Comparison of ENCODE assay signal across 8 cellular contexts in genomic region chr1:109425391-109425790, GRCh38. TPM values are rescaled to one million over a fixed set of nuclear protein-coding genes. Genes with fewer than 3 reads are reported as not detected.
DNase-seq lines count a peak whose midpoint lies in the region; ATAC-seq and TF ChIP-seq lines count a peak whose summit lies in the region.

No MANE protein-coding gene starts in this region.

- no peak for DNase-seq in activated naive CD4-positive, alpha-beta T cell treated with anti-CD3 and anti-CD28 coated beads for 36 hours
- DNase-seq in activated naive CD4-positive, alpha-beta T cell treated with Interleukin-2 at 50 U/mL for 16 hours, result no peak
- DNase-seq in SJCRH30, result peak in 1 of 2 experiments; percentile 12
- DNase-seq in epithelial cell of proximal tubule (ENCODE audit: low read depth), result no peak
- no peak for DNase-seq in osteocyte (ENCODE audit: extremely low spot score, unreplicated experiment)
- DNase-seq in left colon, result no peak
- DNase-seq in DMS153 (lab: John Stamatoyannopoulos, UW), result no peak
- no peak for DNase-seq in OCI-M2 (lab: John Stamatoyannopoulos, UW; ENCODE audit: unreplicated experiment)

- no peaks in the 10 kb centered on the region for H3K27me3 Mint-ChIP-seq in activated naive CD4-positive, alpha-beta T cell treated with anti-CD3 and anti-CD28 coated beads for 36 hours (ENCODE audit: low read depth)
- no peaks in the 10 kb centered on the region for H3K27me3 Mint-ChIP-seq in osteocyte (ENCODE audit: unreplicated experiment)

- no peaks in the 10 kb centered on the region for H3K27me3 ChIP-seq in SJCRH30

- H3K4me1 ChIP-seq in SJCRH30, result peaks cover 3% of the 10 kb centered on the region; the same call in 1 of the 2 replicates

- H3K4me1 Mint-ChIP-seq in activated naive CD4-positive, alpha-beta T cell treated with anti-CD3 and anti-CD28 coated beads for 36 hours (ENCODE audit: low read depth), result peaks cover 37% of the 10 kb centered on the region
- H3K4me1 Mint-ChIP-seq in osteocyte (ENCODE audit: unreplicated experiment), result peaks cover 30% of the 10 kb centered on the region

- TF ChIP-seq CTCF in epithelial cell of proximal tubule (conservative IDR thresholded peaks at IDR 0.05; ENCODE audit: low read depth, low read length) (no peak), osteocyte (IDR thresholded peaks at IDR 0.05) (no peak)

- H3K36me3 Mint-ChIP-seq in activated naive CD4-positive, alpha-beta T cell treated with anti-CD3 and anti-CD28 coated beads for 36 hours (ENCODE audit: low read depth), result peaks cover 26% of the 10 kb centered on the region
- H3K36me3 Mint-ChIP-seq in osteocyte (ENCODE audit: unreplicated experiment), result peaks cover 4% of the 10 kb centered on the region

- intact Hi-C loops in activated naive CD4-positive, alpha-beta T cell treated with anti-CD3 and anti-CD28 coated beads for 36 hours (cut with micrococcal nuclease), result loop anchor here (1.0 to 10.0 kb wide), 3 partner anchors 42 to 733 kb away; partner anchors contain the start of genes AHCYL1, PRPF38B and SYPL2
- intact Hi-C loops in left colon (cut with DNase I, micrococcal nuclease), result no loop called here

- ATAC-seq in left colon, result no peak

- H3K36me3 ChIP-seq in SJCRH30, result peaks cover 17% of the 10 kb centered on the region

- no peaks in the 10 kb centered on the region for H3K9me3 ChIP-seq in SJCRH30 (replicated peaks)

- peak overlapping the region; percentile 94 for H3K4me3 Mint-ChIP-seq in activated naive CD4-positive, alpha-beta T cell treated with anti-CD3 and anti-CD28 coated beads for 36 hours
- H3K4me3 Mint-ChIP-seq in osteocyte (ENCODE audit: unreplicated experiment), result peak overlapping the region; percentile 91

- peak overlapping the region; percentile 97 for H3K27ac Mint-ChIP-seq in activated naive CD4-positive, alpha-beta T cell treated with anti-CD3 and anti-CD28 coated beads for 36 hours
- H3K27ac Mint-ChIP-seq in osteocyte (ENCODE audit: unreplicated experiment), result peak overlapping the region; percentile 93

- no peaks in the 10 kb centered on the region for H3K9me3 Mint-ChIP-seq in activated naive CD4-positive, alpha-beta T cell treated with anti-CD3 and anti-CD28 coated beads for 36 hours
- no peaks in the 10 kb centered on the region for H3K9me3 Mint-ChIP-seq in osteocyte (ENCODE audit: unreplicated experiment)

- CTCF ChIA-PET in activated naive CD4-positive, alpha-beta T cell treated with anti-CD3 and anti-CD28 coated beads for 36 hours (lab: Charles Lee), result interaction anchor here (0.8 to 4.2 kb wide), 8 partner anchors 20 to 161 kb away, joined by 3 to 34 read pairs (median 3); partner anchors contain the start of genes AMIGO1 and SORT1

- H3K4me3 ChIP-seq in SJCRH30, result peak overlapping the region; percentile 84
- H3K4me3 ChIP-seq in epithelial cell of proximal tubule (ENCODE audit: low read depth, low read length), result peak overlapping the region; percentile 90

- peak overlapping the region; percentile 70 for H3K27ac ChIP-seq in SJCRH30

RNA-seq across cellular contexts. Expression of gene PSMA5, which starts 0.9 kb away (rescaled TPM):
- 100 to 1,000 TPM; 181 to 202 TPM for total RNA-seq in activated naive CD4-positive, alpha-beta T cell treated with anti-CD3 and anti-CD28 coated beads for 36 hours
- 81.9 and 82.3 TPM in 2 replicates for total RNA-seq in SJCRH30 (2014; rRNA removed; shearing (Covaris generic))
- 67.5 and 79.9 TPM in 2 replicates for total RNA-seq in epithelial cell of proximal tubule
- 101 and 108 TPM in 2 replicates for total RNA-seq in osteocyte
- total RNA-seq in left colon, result 10 to 100 TPM; 76.3 to 92.1 TPM

RNA-seq across cellular contexts. Expression of gene SORT1, which starts 27.7 kb away (rescaled TPM):
- total RNA-seq in activated naive CD4-positive, alpha-beta T cell treated with anti-CD3 and anti-CD28 coated beads for 36 hours, result under 1 TPM; 0.32 to 0.33 TPM
- total RNA-seq in SJCRH30 (2014; rRNA removed; shearing (Covaris generic)), result 36.9 and 41.1 TPM in 2 replicates
- total RNA-seq in epithelial cell of proximal tubule (38.3 and 41.9 TPM in 2 replicates), osteocyte (71.4 and 78.5 TPM in 2 replicates), left colon (100 to 1,000 TPM; 123 to 124 TPM)

RNA-seq across cellular contexts. Expression of gene SYPL2, which starts 41.0 kb away (rescaled TPM):
- total RNA-seq in activated naive CD4-positive, alpha-beta T cell treated with anti-CD3 and anti-CD28 coated beads for 36 hours, result under 1 TPM in 1 of 2 experiments, not detected in 1; 0.05 TPM
- 0.65 and 0.86 TPM in 2 replicates for total RNA-seq in SJCRH30 (2014; rRNA removed; shearing (Covaris generic))
- total RNA-seq in epithelial cell of proximal tubule (0.12 TPM in 1 of 2 replicates, not detected in the other), osteocyte (0.59 and 1.1 TPM in 2 replicates), left colon (under 1 TPM; 0.15 to 0.87 TPM)

RNA-seq across cellular contexts. Expression of gene ATXN7L2, which starts 58.3 kb away (rescaled TPM):
- 10 to 100 TPM; 15.2 to 16.4 TPM for total RNA-seq in activated naive CD4-positive, alpha-beta T cell treated with anti-CD3 and anti-CD28 coated beads for 36 hours
- total RNA-seq in SJCRH30 (2014; rRNA removed; shearing (Covaris generic)), result 7.0 and 9.1 TPM in 2 replicates
- total RNA-seq in epithelial cell of proximal tubule (7.4 and 7.7 TPM in 2 replicates), osteocyte (6.4 and 6.8 TPM in 2 replicates), left colon (1 to 10 TPM; 1.8 to 1.9 TPM)

Comparison
In these comparisons a context has a peak if more than half of its experiments do, and no peak if none do; other contexts are left out.
1. RNA of gene SORT1, which starts 27.7 kb away (total RNA-seq): 123 to 124 TPM in left colon, 71.4 to 78.5 TPM in osteocyte, 38.3 to 41.9 TPM in epithelial cell of proximal tubule and 36.9 to 41.1 TPM in SJCRH30; 0.32 to 0.33 TPM in activated naive CD4-positive, alpha-beta T cell treated with anti-CD3 and anti-CD28 coated beads for 36 hours; every median in the first group is over 10 times any median in the second.